ENCODE assay signal across 13 cellular contexts in the genomic region with DNA sequence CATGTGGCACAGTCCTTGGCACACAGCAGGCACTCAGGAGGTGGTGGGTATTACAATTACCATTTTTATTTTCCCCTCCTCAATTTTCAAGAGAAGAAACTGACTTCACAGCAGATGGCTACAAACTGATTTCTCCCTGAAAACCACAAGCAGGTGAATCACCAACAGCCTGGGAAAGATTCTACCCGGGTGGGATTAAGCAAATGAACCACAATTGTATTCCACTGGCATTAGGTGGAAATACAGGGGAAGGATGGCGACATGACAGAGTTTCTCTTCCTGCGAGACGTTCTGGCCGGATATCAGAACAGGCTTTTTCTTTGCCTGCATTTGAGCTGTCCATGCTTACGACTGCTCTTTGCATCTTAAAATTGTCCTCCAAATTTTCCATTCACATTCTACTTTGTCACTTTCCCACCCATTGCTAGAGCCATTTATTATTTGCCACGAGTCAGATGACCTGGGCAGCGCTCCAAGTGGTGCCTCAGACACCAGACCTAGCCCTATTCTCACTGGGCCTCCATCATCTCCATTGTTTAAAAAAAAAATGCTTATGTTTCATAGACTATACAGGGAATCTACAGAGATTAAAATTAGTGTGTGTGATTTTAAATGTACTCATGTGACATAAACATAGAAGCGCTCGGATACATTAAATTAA. TPM values are rescaled to one million over a fixed set of nuclear protein-coding genes. Genes with fewer than 3 reads are reported as not detected.
DNase-seq lines count a peak whose midpoint lies in the region; FAIRE-seq and TF ChIP-seq lines count a peak whose summit lies in the region.
"Had no signal": no experiment of that assay in that cellular context is flagged by ENCODE, and none has a peak within 500 bp of the region (broad histone marks: within the 10 kb centered on the region; RNA-seq: fewer than 3 reads in every experiment).

No MANE protein-coding gene starts in this region.

- no peak for TF ChIP-seq POLR2A in H54 (IDR thresholded peaks at IDR 0.05; ENCODE audit: low read depth, low read length)
- TF ChIP-seq POLR2A in transverse colon (IDR thresholded peaks at IDR 0.05): no peak

- peak overlapping the region; percentile 56; the same call in 1 of the 2 replicates for H3K27ac ChIP-seq in VCaP
- no peak overlapping the region for H3K27ac ChIP-seq in transverse colon

- peaks cover 7 to 48% (median 36%) of the 10 kb centered on the region in 4 donors for H3K4me1 ChIP-seq in transverse colon

- in situ Hi-C loops in transverse colon (cut with MboI; ENCODE audit: low pct_ligation_motif_present in 1 of 4, low pct_unique_long_range_greater_than_20kb in 1 of 4, low sequenced_read_pairs in 3 of 4): no loop called here

- H3K9me3 ChIP-seq in transverse colon: no peaks in the 10 kb centered on the region
- H3K9me3 ChIP-seq: Caco-2, mucosa of descending colon had no signal

- no peaks in the 10 kb centered on the region for H3K27me3 ChIP-seq in transverse colon

- H3K4me3 ChIP-seq in transverse colon: no peak overlapping the region
- H3K4me3 ChIP-seq: mucosa of descending colon had no signal

- DNase-seq in AG08395 (ENCODE audit: low spot score) (peak; percentile 31), H54 (ENCODE audit: insufficient read length, low spot score) (peak; percentile 80), hypothalamus (lab: John Stamatoyannopoulos, UW) (peak in 29 of 51 donors; percentile 10 to 74 (median 48)), GOT3 (lab: John Stamatoyannopoulos, UW) (no peak), NOMO-1 (lab: John Stamatoyannopoulos, UW; ENCODE audit: unreplicated experiment in 2 of 2) (no peak), NCI-H2029 treated with DMSO at 0.1 percent for 48 hours (lab: John Stamatoyannopoulos, UW) (no peak), transverse colon (no peak)
- DNase-seq: Caco-2; mucosa of descending colon; NK-92 treated with Interleukin-12 subunit alpha and Interleukin-12 subunit beta, amount 100 ng/mL, for 24 hours; T-helper 9 cell had no signal

- WGBS in transverse colon (ENCODE audit: low coverage in 1 of 2), 2 donors: 80 to 82% methylated on average over 8 to 10 of the region's 10 CpGs

- TF ChIP-seq CTCF in VCaP (conservative IDR thresholded peaks at IDR 0.05) (no peak), transverse colon (IDR thresholded peaks at IDR 0.05) (no peak)

- intact Hi-C loops in transverse colon (cut with DNase I; ENCODE audit: low total_unique reads): no loop called here

- no peak for TF ChIP-seq EP300 in transverse colon (IDR thresholded peaks at IDR 0.05; ENCODE audit: low read depth)

- no peaks in the 10 kb centered on the region for H3K36me3 ChIP-seq in transverse colon

- FAIRE-seq in H54 (lab: Jason Lieb, UNC): peak; percentile 93
- FAIRE-seq: GM12892 had no signal

RNA-seq across cellular contexts. Expression of a gene that starts 4.6 kb away (rescaled TPM):
- 10 to 100 TPM; 13.1 to 43.8 (median 30.7) TPM for total RNA-seq in transverse colon

RNA-seq across cellular contexts. Expression of a gene that starts 10.8 kb away (rescaled TPM):
- not detected for total RNA-seq in transverse colon
- total RNA-seq: mucosa of descending colon had no signal

RNA-seq across cellular contexts. Expression of a gene that starts 40.8 kb away (rescaled TPM):
- 10 to 100 TPM; 12.9 to 83.8 (median 50.7) TPM for total RNA-seq in transverse colon

Comparison
In these comparisons a context has a peak if more than half of its experiments do, and no peak if none do; other contexts are left out.
1. DNase-seq: peak in AG08395 (single experiment), H54 (single experiment) and hypothalamus (29 of 51); none in GOT3 (single experiment), NOMO-1 (0 of 2), NCI-H2029 treated with DMSO at 0.1 percent for 48 hours (single experiment) and transverse colon (single experiment).